11 cellular contexts compared by ENCODE assay signal in genomic region chr7:100556541-100556940, GRCh38. TPM values are rescaled to one million over a fixed set of nuclear protein-coding genes. Genes with fewer than 3 reads are reported as not detected.
DNase-seq lines count a peak whose midpoint lies in the region; ATAC-seq and TF ChIP-seq lines count a peak whose summit lies in the region.
"Had no signal": no experiment of that assay in that cellular context is flagged by ENCODE, and none has a peak within 500 bp of the region (broad histone marks: within the 10 kb centered on the region; RNA-seq: fewer than 3 reads in every experiment).

No MANE protein-coding gene starts in this region.

- H3K27me3 ChIP-seq in left lung (no peaks in the 10 kb centered on the region), trophoblast cell (ENCODE audit: insufficient read depth, low read length) (no peaks in the 10 kb centered on the region)

- H2BK12ac ChIP-seq in trophoblast cell (ENCODE audit: low read length), result no peak overlapping the region

- H2AFZ ChIP-seq in trophoblast cell (ENCODE audit: insufficient read depth, low read length, poor library complexity), result no peak overlapping the region
- H2AFZ ChIP-seq: parathyroid adenoma had no signal

- H3K4me3 ChIP-seq in left lung (no peak overlapping the region), trophoblast cell (ENCODE audit: low read depth, low read length) (no peak overlapping the region)

- DNase-seq in GM04503 (ENCODE audit: low read depth) (peak; percentile 62), T-helper 17 cell (no peak), left lung (no peak), trophoblast cell (no peak)
- DNase-seq: amygdala, kidney glomerular epithelial cell, NCI-H1417 had no signal

- TF ChIP-seq CTCF in left lung (IDR thresholded peaks at IDR 0.05), result no peak

- H3K4me3 Mint-ChIP-seq in T-helper 17 cell, result no peak overlapping the region
- H3K4me3 Mint-ChIP-seq: WTC11 had no signal

- no peak overlapping the region for H3K23ac ChIP-seq in trophoblast cell (ENCODE audit: low read length)

- H3K79me1 ChIP-seq in trophoblast cell (ENCODE audit: low read length), result no peaks in the 10 kb centered on the region

- H3K9me3 ChIP-seq in T-helper 17 cell (ENCODE audit: control insufficient read depth, low read length, poor library complexity, severe bottlenecking) (no peaks in the 10 kb centered on the region), left lung (no peaks in the 10 kb centered on the region), trophoblast cell (ENCODE audit: insufficient read depth, low read depth, low read length) (no peaks in the 10 kb centered on the region)

- peak overlapping the region; percentile 68 for H3K27ac Mint-ChIP-seq in T-helper 17 cell
- H3K27ac Mint-ChIP-seq: WTC11 had no signal

- ATAC-seq in T-helper 17 cell (no peak), left lung (peak; percentile 72), HG02678 (IDR thresholded peaks at IDR 0.05; ENCODE audit: unreplicated experiment) (no peak), HG02798 (IDR thresholded peaks at IDR 0.05; ENCODE audit: poor library complexity, unreplicated experiment) (no peak)
- ATAC-seq: WTC11 had no signal

- no peaks in the 10 kb centered on the region for H3K27me3 Mint-ChIP-seq in T-helper 17 cell

- H2BK5ac ChIP-seq in trophoblast cell (ENCODE audit: low read depth, low read length, poor library complexity), result no peak overlapping the region

- H3K4me1 Mint-ChIP-seq in T-helper 17 cell, result peaks cover 9% of the 10 kb centered on the region
- H3K4me1 Mint-ChIP-seq: WTC11 had no signal

- no peak overlapping the region for H3K18ac ChIP-seq in trophoblast cell (ENCODE audit: low read length)

- H2AK5ac ChIP-seq in trophoblast cell (ENCODE audit: low read length), result no peak overlapping the region

- H3K14ac ChIP-seq in trophoblast cell (ENCODE audit: low read length), result no peak overlapping the region

- H3K36me3 ChIP-seq in left lung (peaks cover 0 to 49% of the 10 kb centered on the region in 2 donors), trophoblast cell (ENCODE audit: control insufficient read depth in 1 of 2, insufficient read depth in 2 of 2, low read length in 2 of 2) (peaks cover 3 to 8% of the 10 kb centered on the region in 2 experiments)

- no peak overlapping the region for H4K8ac ChIP-seq in trophoblast cell (ENCODE audit: low read depth, low read length)

- H3K27ac ChIP-seq in left lung (peak overlapping the region in 1 of 2 donors; percentile 41), trophoblast cell (ENCODE audit: low read depth, low read length) (no peak overlapping the region)
- H3K27ac ChIP-seq: parathyroid adenoma had no signal

- no peaks in the 10 kb centered on the region for H3K79me2 ChIP-seq in trophoblast cell (ENCODE audit: control insufficient read depth, insufficient read depth, low read length, poor library complexity)
- H3K79me2 ChIP-seq: parathyroid adenoma had no signal

- WGBS in trophoblast cell (ENCODE audit: extremely low coverage, insufficient coverage, insufficient read length), result no CpG with 5 or more reads among the region's 4 CpGs

- H4K91ac ChIP-seq in trophoblast cell (ENCODE audit: low read depth, low read length), result no peak overlapping the region

- H3K4me1 ChIP-seq in left lung, result peaks cover 0 to 18% of the 10 kb centered on the region in 2 donors
- peaks cover 3 to 5% of the 10 kb centered on the region in 2 experiments for H3K4me1 ChIP-seq in trophoblast cell (ENCODE audit: control insufficient read depth in 1 of 2, insufficient read depth in 2 of 2, low read length in 2 of 2)
- H3K4me1 ChIP-seq: parathyroid adenoma had no signal

- no peak overlapping the region for H4K12ac ChIP-seq in trophoblast cell (ENCODE audit: low read depth, low read length)

- intact Hi-C loops in left lung (cut with DNase I), result loop anchor here (5.0 kb wide), 1 partner anchor 84 kb away; no protein-coding TSS in a partner anchor

- H3K36me3 Mint-ChIP-seq in T-helper 17 cell (ENCODE audit: low read depth), result peaks cover 9% of the 10 kb centered on the region
- H3K36me3 Mint-ChIP-seq: WTC11 had no signal

- H3K4ac ChIP-seq in trophoblast cell (ENCODE audit: low read depth, low read length), result no peak overlapping the region

- no peak overlapping the region for H3K4me2 ChIP-seq in trophoblast cell (ENCODE audit: low read length)

- H3K9ac ChIP-seq in trophoblast cell (ENCODE audit: low read length), result no peak overlapping the region
- H3K9ac ChIP-seq: parathyroid adenoma had no signal

- no peak overlapping the region for H2BK120ac ChIP-seq in trophoblast cell (ENCODE audit: insufficient read depth, low read length, poor library complexity)

RNA-seq across cellular contexts. Expression of gene SAP25, which starts 17.2 kb away (rescaled TPM):
- total RNA-seq in T-helper 17 cell (10 to 100 TPM; 33.1 to 43.1 TPM), left lung (1 to 10 TPM; 6.3 to 8.3 TPM)
- polyA plus RNA-seq in trophoblast cell (2013), result 1.4 and 2.0 TPM in 2 replicates

RNA-seq across cellular contexts. Expression of gene AGFG2, which starts 17.5 kb away (rescaled TPM):
- total RNA-seq in T-helper 17 cell (10 to 100 TPM; 33.1 to 45.9 TPM), left lung (10 to 100 TPM; 28.6 to 34.9 TPM)
- 3.0 TPM in 2 replicates for polyA plus RNA-seq in trophoblast cell (2013)

RNA-seq across cellular contexts. Expression of gene LRCH4, which starts 29.4 kb away (rescaled TPM):
- total RNA-seq in T-helper 17 cell, result 100 to 1,000 TPM; 284 to 305 TPM
- 10 to 100 TPM; 66.5 to 86.5 TPM for total RNA-seq in left lung
- polyA plus RNA-seq in trophoblast cell (2013), result 37.0 and 40.0 TPM in 2 replicates

RNA-seq across cellular contexts. Expression of gene FBXO24, which starts 29.6 kb away (rescaled TPM):
- under 1 TPM; 0.31 to 0.70 TPM for total RNA-seq in T-helper 17 cell
- total RNA-seq in left lung, result under 1 TPM; 0.37 to 0.44 TPM
- 0.29 and 0.47 TPM in 2 replicates for polyA plus RNA-seq in trophoblast cell (2013)

RNA-seq across cellular contexts. Expression of gene PCOLCE, which starts 45.6 kb away (rescaled TPM):
- total RNA-seq in T-helper 17 cell (10 to 100 TPM; 12.6 to 14.7 TPM), left lung (100 to 1,000 TPM; 158 to 204 TPM)
- polyA plus RNA-seq in trophoblast cell (2013), result 37.2 and 37.6 TPM in 2 replicates
